In genomic region chr17:21218101-21218500, GRCh38 we compare ENCODE assay signal across 14 cellular contexts. TPM values are rescaled to one million over a fixed set of nuclear protein-coding genes. Genes with fewer than 3 reads are reported as not detected.
DNase-seq lines count a peak whose midpoint lies in the region; ATAC-seq, FAIRE-seq and TF ChIP-seq lines count a peak whose summit lies in the region.
"Had no signal": no experiment of that assay in that cellular context is flagged by ENCODE, and none has a peak within 500 bp of the region (broad histone marks: within the 10 kb centered on the region; RNA-seq: fewer than 3 reads in every experiment).

No MANE protein-coding gene starts in this region.

- no peak for FAIRE-seq in pancreas (lab: Jason Lieb, UNC)

- no peak overlapping the region for H3K27ac ChIP-seq in pancreas
- H3K27ac ChIP-seq: hepatocyte had no signal

- no peak overlapping the region for H3K4me3 ChIP-seq in pancreas
- H3K4me3 ChIP-seq: colonic mucosa, HAP-1, hepatocyte had no signal

- DNase-seq in NCI-H1694 (lab: John Stamatoyannopoulos, UW) (peak; percentile 3), NCI-H1694 treated with DMSO at 0.1 percent for 48 hours (lab: John Stamatoyannopoulos, UW) (no peak), M059J (ENCODE audit: low read depth) (peak; percentile 18), pancreas (no peak), DMS153 (lab: John Stamatoyannopoulos, UW) (no peak)
- DNase-seq in activated T-helper 9 cell treated with anti-CD3 and anti-CD28 coated beads, Interleukin-2, amount 50 U/mL, for 16 hours (ENCODE audit: low read depth), result peak; percentile 4
- peak; percentile 60 for DNase-seq in stimulated activated CD4-positive, alpha-beta T cell treated with anti-CD3 and anti-CD28 coated beads, Interleukin-15, amount 100 ng/mL, for 24 hours
- DNase-seq: colonic mucosa, GDM1, NCI-H1930 had no signal

- H3K36me3 ChIP-seq in pancreas, result no peaks in the 10 kb centered on the region
- H3K36me3 ChIP-seq: colonic mucosa had no signal

- WGBS in pancreas, 2 donors, result 77 to 84% methylated on average over 3 of the region's 3 CpGs

- H3K4me1 ChIP-seq in pancreas, result peaks cover 0 to 8% (median 4%) of the 10 kb centered on the region in 3 donors
- H3K4me1 ChIP-seq: colonic mucosa had no signal

- ATAC-seq in pancreas (no peak), HG03039 (IDR thresholded peaks at IDR 0.05; ENCODE audit: unreplicated experiment) (no peak)
- ATAC-seq: Right ventricle myocardium inferior had no signal

- no peaks in the 10 kb centered on the region for H3K9me3 ChIP-seq in pancreas
- H3K9me3 ChIP-seq: colonic mucosa, HAP-1 had no signal

- H3K27me3 ChIP-seq in pancreas, result no peaks in the 10 kb centered on the region
- H3K27me3 ChIP-seq: colonic mucosa, hepatocyte had no signal

- no peak for TF ChIP-seq CTCF in pancreas (IDR thresholded peaks at IDR 0.05)

- intact Hi-C loops in pancreas (cut with DNase I), result no loop called here

RNA-seq across cellular contexts. Expression of gene TMEM11, which starts 4.1 kb away (rescaled TPM):
- 29.9 and 33.9 TPM in 2 replicates for total RNA-seq in M059J (2014; rRNA removed; shearing (Covaris generic))
- 10 to 100 TPM in 1 of 6 donors, 1 to 10 TPM in 5; 6.1 to 10.6 (median 9.1) TPM for total RNA-seq in pancreas
- polyA plus RNA-seq in pancreas, result 10 to 100 TPM; 11.9 to 16.0 TPM

RNA-seq across cellular contexts. Expression of gene NATD1, which starts 35.1 kb away (rescaled TPM):
- 1.7 and 2.5 TPM in 2 replicates for total RNA-seq in M059J (2014; rRNA removed; shearing (Covaris generic))
- 1 to 10 TPM; 3.1 to 8.3 (median 5.3) TPM for total RNA-seq in pancreas
- polyA plus RNA-seq in pancreas, result 1 to 10 TPM; 2.3 TPM

Comparison
In these comparisons a context has a peak if more than half of its experiments do, and no peak if none do; other contexts are left out.
1. DNase-seq: peak in NCI-H1694 (single experiment), M059J (single experiment), activated T-helper 9 cell treated with anti-CD3 and anti-CD28 coated beads, Interleukin-2, amount 50 U/mL, for 16 hours (single experiment) and stimulated activated CD4-positive, alpha-beta T cell treated with anti-CD3 and anti-CD28 coated beads, Interleukin-15, amount 100 ng/mL, for 24 hours (single experiment); none in NCI-H1694 treated with DMSO at 0.1 percent for 48 hours (single experiment), pancreas (0 of 6) and DMS153 (single experiment).